In genomic region chr1:228486596-228487335, GRCh38 we compare ENCODE assay signal across 8 cellular contexts. TPM values are rescaled to one million over a fixed set of nuclear protein-coding genes. Genes with fewer than 3 reads are reported as not detected.
DNase-seq lines count a peak whose midpoint lies in the region; ATAC-seq and TF ChIP-seq lines count a peak whose summit lies in the region.

No MANE protein-coding gene starts in this region.

- peak overlapping the region; percentile 61; the same call in 1 of the 2 replicates for H2AFZ ChIP-seq in OCI-LY7 (ENCODE audit: low read length)

- TF ChIP-seq CTCF in OCI-LY7 (conservative IDR thresholded peaks at IDR 0.05; ENCODE audit: low read length), result no peak

- peaks cover 37% of the 10 kb centered on the region for H3K36me3 ChIP-seq in OCI-LY7 (ENCODE audit: insufficient read depth, low read length)
- H3K36me3 ChIP-seq in muscle layer of colon (ENCODE audit: insufficient read depth, low read length), result peaks cover 18% of the 10 kb centered on the region

- peak overlapping the region; percentile 74 for H3K9ac ChIP-seq in muscle layer of colon (ENCODE audit: low read length)

- intact Hi-C loops in OCI-LY7 (cut with micrococcal nuclease; ENCODE audit: unreplicated experiment), result loop anchor here (1.0 to 5.0 kb wide), 3 partner anchors 22 to 856 kb away; partner anchors contain the start of genes ARF1 and CCSAP

- no peaks in the 10 kb centered on the region for H3K27me3 ChIP-seq in muscle layer of colon (ENCODE audit: control insufficient read depth in 1 of 2, insufficient read depth in 2 of 2, low read length in 2 of 2)

- POLR2A ChIA-PET in OCI-LY7 (lab: Charles Lee), result interaction anchor here (0.7 to 1.8 kb wide), 8 partner anchors 8 to 80 kb away, joined by 3 to 28 read pairs (median 6); partner anchors contain the start of gene TRIM11

- peak; percentile 81 for TF ChIP-seq POLR2A in erythroblast (IDR thresholded peaks at IDR 0.05; ENCODE audit: low read length)

- BruUV-seq in OCI-LY7 (replicated peaks; lab: Mats Ljungman, UMichigan), result TSS peak; percentile 90

- peak overlapping the region; percentile 90 for H3K4me2 ChIP-seq in OCI-LY7 (ENCODE audit: low read length)

- CTCF ChIA-PET in OCI-LY7 (lab: Charles Lee; ENCODE audit: unreplicated experiment), result interaction anchor here (1.0 to 1.3 kb wide), 2 partner anchors 14 kb away, joined by 4 to 5 read pairs; no protein-coding TSS in a partner anchor

- H3K4me1 ChIP-seq in OCI-LY7 (ENCODE audit: insufficient read depth, low read length, poor library complexity, severe bottlenecking), result peaks cover 41% of the 10 kb centered on the region
- peaks cover 22% of the 10 kb centered on the region for H3K4me1 ChIP-seq in muscle layer of colon (ENCODE audit: insufficient read depth, low read length)

- H4K20me1 ChIP-seq in OCI-LY7 (ENCODE audit: insufficient read depth, low read length), result no peaks in the 10 kb centered on the region

- H3K27ac ChIP-seq in OCI-LY7 (ENCODE audit: low read depth, low read length, poor library complexity, severe bottlenecking), result peak overlapping the region; percentile 92
- peak overlapping the region; percentile 97 for H3K27ac ChIP-seq in muscle layer of colon (ENCODE audit: low read depth, low read length)

- H3K4me3 ChIP-seq in OCI-LY7 (ENCODE audit: low read depth, low read length, poor library complexity, severe bottlenecking) (peak overlapping the region; percentile 97), muscle layer of colon (ENCODE audit: low read depth in 1 of 2, low read length in 2 of 2) (peak overlapping the region; percentile 75 to 99)

- H3K9me2 ChIP-seq in OCI-LY7 (ENCODE audit: insufficient read depth, low read length), result no peaks in the 10 kb centered on the region

- peak; percentile 50 for ATAC-seq in GM21367 (IDR thresholded peaks at IDR 0.05; ENCODE audit: unreplicated experiment)

- H3K9me3 ChIP-seq in OCI-LY7 (ENCODE audit: low read length) (no peaks in the 10 kb centered on the region), muscle layer of colon (ENCODE audit: low read length) (no peaks in the 10 kb centered on the region)

- peak; percentile 97 for DNase-seq in D341Med (ENCODE audit: low spot score)
- DNase-seq in HT1080 (ENCODE audit: low read depth), result peak; percentile 89
- peak; percentile 94 for DNase-seq in OCI-LY7 (ENCODE audit: low spot score)
- peak; percentile 69 for DNase-seq in activated T-cell treated with anti-CD3 and anti-CD28 coated beads for 4 hours
- peak; percentile 94 to 96 for DNase-seq in erythroblast (lab: John Stamatoyannopoulos, UW)
- peak; percentile 46 for DNase-seq in stimulated activated CD8-positive, alpha-beta memory T cell treated with anti-CD3 and anti-CD28 coated beads, Interleukin-7, amount 100 ng/mL, for 24 hours (ENCODE audit: low read depth)

- H3K79me2 ChIP-seq in OCI-LY7 (ENCODE audit: insufficient read depth, low read depth, low read length), result peaks cover 46% of the 10 kb centered on the region; the same call in 1 of the 2 replicates

RNA-seq across cellular contexts. Expression of gene RNF187, which starts 0.4 kb away (rescaled TPM):
- 55.6 and 56.5 TPM in 2 replicates for total RNA-seq in HT1080 (2014; rRNA removed; shearing (Covaris generic))
- polyA plus RNA-seq in HT1080 (2015; cell fraction: cytosol; rRNA removed), result 55.0 and 57.5 TPM in 2 replicates
- polyA plus RNA-seq in HT1080 (2015; cell fraction: nucleus; rRNA removed), result 24.8 and 28.7 TPM in 2 replicates
- 257 and 351 TPM in 2 replicates for total RNA-seq in OCI-LY7 (2014; rRNA removed; shearing (Covaris generic))
- total RNA-seq in OCI-LY7 (2022), result 478 and 484 TPM in 2 replicates

Comparison
In these comparisons a context has a peak if more than half of its experiments do, and no peak if none do; other contexts are left out.
1. Peak in every context shown above with its lines: DNase-seq, ATAC-seq, H3K4me3 ChIP-seq and H3K27ac ChIP-seq.
2. DNase-seq: peak in every context shown above with its lines; median percentile 97 in D341Med; 95 in erythroblast; 94 in OCI-LY7; 89 in HT1080; 69 in activated T-cell treated with anti-CD3 and anti-CD28 coated beads for 4 hours; 46 in stimulated activated CD8-positive, alpha-beta memory T cell treated with anti-CD3 and anti-CD28 coated beads, Interleukin-7, amount 100 ng/mL, for 24 hours.